Comparison of ENCODE assay signal across 18 cellular contexts in the genomic region with DNA sequence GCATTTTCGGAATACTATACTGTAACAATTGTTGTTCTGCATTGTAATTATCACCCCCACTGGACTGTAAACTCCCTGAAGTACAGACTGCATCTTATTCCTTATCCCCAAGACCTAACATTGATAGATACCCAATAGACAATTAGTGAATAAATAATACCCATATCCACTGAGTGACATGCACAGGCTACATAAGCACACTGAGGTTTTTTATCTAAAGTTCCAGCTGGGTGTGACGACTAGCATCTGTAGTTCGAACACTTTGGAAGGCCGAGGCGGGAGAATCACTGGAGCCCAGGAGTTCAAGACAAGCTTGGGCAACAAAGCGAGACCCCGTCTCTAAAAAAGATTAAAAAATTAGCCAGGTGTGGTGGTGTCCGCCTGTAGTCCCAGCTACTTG.
DNase-seq lines count a peak whose midpoint lies in the region; ATAC-seq and TF ChIP-seq lines count a peak whose summit lies in the region.
"Had no signal": no experiment of that assay in that cellular context is flagged by ENCODE, and none has a peak within 500 bp of the region (broad histone marks: within the 10 kb centered on the region; RNA-seq: fewer than 3 reads in every experiment).

No MANE protein-coding gene starts in this region.

- TF ChIP-seq CTCF in nephron progenitor cell (IDR thresholded peaks at IDR 0.05) = no peak

- H3K9me3 ChIP-seq in BLaER1 treated with 17β-estradiol and CSF1 and Interleukin-3, amounts not matched to agents 10 nM and 100 nM (replicated peaks in 1 of 11) = no peaks in the 10 kb centered on the region
- H3K9me3 ChIP-seq in HUES6 (ENCODE audit: control insufficient read depth, insufficient read depth, low read depth, low read length) = no peaks in the 10 kb centered on the region
- H3K9me3 ChIP-seq: ascending aorta had no signal

- DNase-seq in activated naive CD8-positive, alpha-beta T cell treated with anti-CD3 and anti-CD28 coated beads, Interleukin-2, amount 50 U/mL, for 24 hours = no peak
- no peak for DNase-seq in nephron progenitor cell
- no peak for DNase-seq in cortex of kidney (lab: John Stamatoyannopoulos, UW)
- DNase-seq in HEK293T (ENCODE audit: extremely low spot score) = no peak
- no peak for DNase-seq in NCI-H1930 (lab: John Stamatoyannopoulos, UW)
- DNase-seq: activated CD4-positive, CD25-positive, alpha-beta regulatory T cell; activated gamma-delta T cell; foreskin melanocyte; NCI-H187; stimulated activated CD4-positive, alpha-beta T cell treated with anti-CD3 and anti-CD28 coated beads, Interleukin-4, amount 100 ng/mL, for 4 hours; stimulated activated CD8-positive, alpha-beta memory T cell treated with anti-CD3 and anti-CD28 coated beads, Interleukin-4, amount 100 ng/mL, for 48 hours; T-helper 2 cell had no signal

- no peak overlapping the region for H3K27ac ChIP-seq in BLaER1 treated with 17β-estradiol and CSF1 and Interleukin-3, amounts not matched to agents 10 nM and 100 nM
- H3K27ac ChIP-seq in HUES6 (ENCODE audit: low read depth, low read length) = no peak overlapping the region
- H3K27ac ChIP-seq: ascending aorta, parathyroid adenoma had no signal

- no peak overlapping the region for H3K27ac Mint-ChIP-seq in activated naive CD8-positive, alpha-beta T cell treated with anti-CD3 and anti-CD28 coated beads, Interleukin-2, amount 50 U/mL, for 24 hours
- H3K27ac Mint-ChIP-seq in nephron progenitor cell = no peak overlapping the region

- no peaks in the 10 kb centered on the region for H3K9me3 Mint-ChIP-seq in activated naive CD8-positive, alpha-beta T cell treated with anti-CD3 and anti-CD28 coated beads, Interleukin-2, amount 50 U/mL, for 24 hours
- H3K9me3 Mint-ChIP-seq in nephron progenitor cell = peaks cover 5% of the 10 kb centered on the region

- H3K4me1 ChIP-seq in BLaER1 treated with 17β-estradiol and CSF1 and Interleukin-3, amounts not matched to agents 10 nM and 100 nM = peaks cover 21 to 35% (median 25%) of the 10 kb centered on the region in 10 experiments
- H3K4me1 ChIP-seq in HUES6 (ENCODE audit: control insufficient read depth, insufficient read depth, low read length) = peaks cover 17% of the 10 kb centered on the region
- H3K4me1 ChIP-seq: parathyroid adenoma had no signal

- H3K4me1 Mint-ChIP-seq in activated naive CD8-positive, alpha-beta T cell treated with anti-CD3 and anti-CD28 coated beads, Interleukin-2, amount 50 U/mL, for 24 hours = peaks cover 45% of the 10 kb centered on the region
- H3K4me1 Mint-ChIP-seq in nephron progenitor cell = peaks cover 56% of the 10 kb centered on the region

- H3K36me3 Mint-ChIP-seq in activated naive CD8-positive, alpha-beta T cell treated with anti-CD3 and anti-CD28 coated beads, Interleukin-2, amount 50 U/mL, for 24 hours (ENCODE audit: low read depth) = peaks cover 28% of the 10 kb centered on the region
- H3K36me3 Mint-ChIP-seq in nephron progenitor cell (ENCODE audit: low read depth) = peaks cover 43% of the 10 kb centered on the region

- H3K9ac ChIP-seq in BLaER1 treated with 17β-estradiol and CSF1 and Interleukin-3, amounts not matched to agents 10 nM and 100 nM = peak overlapping the region in 7 of 11 experiments; percentile 97 to 99 (median 99); a peak in 6 of 22 replicates
- no peak overlapping the region for H3K9ac ChIP-seq in HUES6 (ENCODE audit: low read length)
- H3K9ac ChIP-seq: parathyroid adenoma had no signal

- H3K27me3 Mint-ChIP-seq in activated naive CD8-positive, alpha-beta T cell treated with anti-CD3 and anti-CD28 coated beads, Interleukin-2, amount 50 U/mL, for 24 hours = no peaks in the 10 kb centered on the region
- H3K27me3 Mint-ChIP-seq in nephron progenitor cell (ENCODE audit: low read depth, poor library complexity) = peaks cover 10% of the 10 kb centered on the region

- H3K36me3 ChIP-seq in BLaER1 treated with 17β-estradiol and CSF1 and Interleukin-3, amounts not matched to agents 10 nM and 100 nM = peaks cover 0 to 47% (median 22%) of the 10 kb centered on the region in 11 experiments; a peak in 17 of 22 replicates
- peaks cover 6% of the 10 kb centered on the region; the same call in 1 of the 2 replicates for H3K36me3 ChIP-seq in HUES6 (ENCODE audit: control insufficient read depth, insufficient read depth, low read length)
- H3K36me3 ChIP-seq: ascending aorta had no signal

- POLR2A ChIA-PET in HEK293T (lab: Yijun Ruan, JAX) = interaction anchor here (3.5 kb wide), 1 partner anchor 99 kb away, joined by 13 read pairs; a partner anchor contains a TSS

- H3K4me2 ChIP-seq in BLaER1 treated with 17β-estradiol and CSF1 and Interleukin-3, amounts not matched to agents 10 nM and 100 nM = peak overlapping the region; percentile 81 to 97 (median 87)

- peak overlapping the region in 9 of 10 experiments; percentile 93 to 99 (median 95); a peak in 9 of 20 replicates for H3K4me3 ChIP-seq in BLaER1 treated with 17β-estradiol and CSF1 and Interleukin-3, amounts not matched to agents 10 nM and 100 nM
- peak overlapping the region; percentile 7; the same call in 1 of the 2 replicates for H3K4me3 ChIP-seq in HUES6 (ENCODE audit: low read depth, low read length)

- CTCF ChIA-PET in HEK293T (lab: Yijun Ruan, JAX) = no interaction called here

- no peak for ATAC-seq in activated naive CD8-positive, alpha-beta T cell treated with anti-CD3 and anti-CD28 coated beads, Interleukin-2, amount 50 U/mL, for 24 hours
- no peak for ATAC-seq in HG03378 (IDR thresholded peaks at IDR 0.05; ENCODE audit: unreplicated experiment)
- ATAC-seq: Right ventricle myocardium inferior had no signal

- no peaks in the 10 kb centered on the region for H3K27me3 ChIP-seq in BLaER1 treated with 17β-estradiol and CSF1 and Interleukin-3, amounts not matched to agents 10 nM and 100 nM
- no peaks in the 10 kb centered on the region for H3K27me3 ChIP-seq in HUES6 (ENCODE audit: control insufficient read depth, insufficient read depth, low read length)
- H3K27me3 ChIP-seq: ascending aorta had no signal

- H4K20me1 ChIP-seq in BLaER1 treated with 17β-estradiol and CSF1 and Interleukin-3, amounts not matched to agents 10 nM and 100 nM = peaks cover 43 to 70% (median 64%) of the 10 kb centered on the region in 11 experiments; a peak in 20 of 22 replicates

- H3K4me3 Mint-ChIP-seq in activated naive CD8-positive, alpha-beta T cell treated with anti-CD3 and anti-CD28 coated beads, Interleukin-2, amount 50 U/mL, for 24 hours = peak overlapping the region; percentile 28
- H3K4me3 Mint-ChIP-seq in nephron progenitor cell = peak overlapping the region; percentile 1

TF ChIP-seq in HEK293T, 16 proteins besides CTCF, POLR2A, EP300 and RAD21:
- TF ChIP-seq SP1 (IDR thresholded peaks at IDR 0.05) (no peak), L3MBTL2 (conservative IDR thresholded peaks at IDR 0.05) (no peak), CTBP1 (IDR thresholded peaks at IDR 0.05; ENCODE audit: borderline replicate concordance) (no peak), HDGF (IDR thresholded peaks at IDR 0.05; ENCODE audit: borderline replicate concordance) (no peak), ARNT (IDR thresholded peaks at IDR 0.05) (no peak), NFRKB (IDR thresholded peaks at IDR 0.05) (no peak), FOXM1 (IDR thresholded peaks at IDR 0.05; ENCODE audit: borderline replicate concordance) (no peak)
